Comparison of ENCODE assay signal across 24 cellular contexts in the genomic region with DNA sequence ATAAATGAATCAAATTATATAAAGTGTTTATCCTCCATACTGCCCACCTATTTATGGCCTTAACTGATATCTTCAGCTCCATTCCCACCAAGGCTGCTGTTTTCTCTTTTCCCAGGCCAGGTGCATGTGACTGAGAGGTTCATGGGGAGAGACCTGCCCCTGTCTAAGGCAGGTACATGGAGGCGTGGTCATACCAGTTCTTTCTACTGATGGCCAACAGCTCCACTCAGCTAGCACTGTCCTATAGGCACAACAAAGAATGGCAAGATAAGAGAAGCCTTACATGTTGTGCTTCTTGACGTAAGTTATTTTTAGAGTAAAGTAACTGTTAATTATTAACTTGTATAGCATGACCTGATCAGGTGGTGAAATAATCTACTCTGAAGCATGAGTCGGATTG. TPM values are rescaled to one million over a fixed set of nuclear protein-coding genes. Genes with fewer than 3 reads are reported as not detected.
DNase-seq lines count a peak whose midpoint lies in the region; ATAC-seq, FAIRE-seq and TF ChIP-seq lines count a peak whose summit lies in the region.
"Had no signal": no experiment of that assay in that cellular context is flagged by ENCODE, and none has a peak within 500 bp of the region (broad histone marks: within the 10 kb centered on the region; RNA-seq: fewer than 3 reads in every experiment).

No MANE protein-coding gene starts in this region.

- no peak overlapping the region for H3K4me3 ChIP-seq in HepG2 (replicated peaks in 1 of 3; ENCODE audit: insufficient read depth in 1 of 3, low read depth in 2 of 3, low read length in 3 of 3)
- H3K4me3 ChIP-seq in right lobe of liver = no peak overlapping the region
- no peak overlapping the region for H3K4me3 ChIP-seq in mucosa of descending colon
- H3K4me3 ChIP-seq: A549 had no signal

- FAIRE-seq in HepG2 (lab: Jason Lieb, UNC) = no peak
- FAIRE-seq: A549, GM12892, GM18507, H1, HTR-8/SVneo had no signal

- H3K9me3 ChIP-seq in HepG2 (ENCODE audit: low read length) (no peaks in the 10 kb centered on the region), right lobe of liver (no peaks in the 10 kb centered on the region), mucosa of descending colon (no peaks in the 10 kb centered on the region)
- H3K9me3 ChIP-seq: A549 had no signal

- no peaks in the 10 kb centered on the region for H4K20me1 ChIP-seq in HepG2 (ENCODE audit: insufficient read depth, low read length)

- H3K4me2 ChIP-seq in HepG2 (ENCODE audit: low read depth, low read length) = no peak overlapping the region
- H3K4me2 ChIP-seq: A549 had no signal

- H3K4me3 Mint-ChIP-seq in HFFc6 = no peak overlapping the region
- H3K4me3 Mint-ChIP-seq: CD4-positive, alpha-beta T cell; H9; IgD-negative memory B cell had no signal

- TF ChIP-seq EP300 in HepG2 (IDR thresholded peaks at IDR 0.05; ENCODE audit: low read depth in 2 of 2, low read length in 2 of 2) (no peak), HepG2 (CRISPR knock-in tag; IDR thresholded peaks at IDR 0.05; ENCODE audit: borderline replicate concordance) (no peak)

- H3K27ac ChIP-seq in HepG2 (ENCODE audit: extremely low read length, insufficient read depth, low read length) = no peak overlapping the region
- no peak overlapping the region for H3K27ac ChIP-seq in right lobe of liver
- H3K27ac ChIP-seq: 22Rv1, A549, C4-2B had no signal

- ATAC-seq in HepG2 (peak; percentile 38; the same call in 2 of the 3 replicates), right lobe of liver (no peak), mucosa of descending colon (peak; percentile 69)
- ATAC-seq: A549 had no signal

- H2AFZ ChIP-seq in HepG2 (ENCODE audit: low read length) = no peak overlapping the region

- H3K27me3 ChIP-seq in HepG2 (ENCODE audit: control insufficient read depth in 1 of 2, insufficient read depth in 2 of 2, low read length in 2 of 2) (no peaks in the 10 kb centered on the region), right lobe of liver (no peaks in the 10 kb centered on the region)

- TF ChIP-seq CTCF in HepG2 (CRISPR knock-in tag; IDR thresholded peaks at IDR 0.05) (no peak), right lobe of liver (IDR thresholded peaks at IDR 0.05) (no peak), mucosa of descending colon (IDR thresholded peaks at IDR 0.05) (no peak), HFFc6 (IDR thresholded peaks at IDR 0.05) (no peak)

- H3K27me3 Mint-ChIP-seq in HFFc6 (ENCODE audit: insufficient read depth) = no peaks in the 10 kb centered on the region
- H3K27me3 Mint-ChIP-seq: CD4-positive, alpha-beta T cell had no signal

- DNase-seq in HepG2 (ENCODE audit: low spot score) (peak; percentile 13), right lobe of liver (no peak), NCI-H526 treated with DMSO at 0.1 percent for 48 hours (lab: John Stamatoyannopoulos, UW) (peak; percentile 2), mucosa of descending colon (no peak), NCI-H1417 (lab: John Stamatoyannopoulos, UW) (no peak), NCI-H187 treated with DMSO at 0.1 percent for 48 hours (lab: John Stamatoyannopoulos, UW) (no peak), HFFc6 (no peak)
- DNase-seq: AML-193; Calu3; CD4-positive, alpha-beta T cell; GDM1; H9; Karpas-422; KBM-7 had no signal

- CTCF ChIA-PET in HepG2 (lab: Yijun Ruan, JAX; ENCODE audit: low intra/inter-chr PET ratio, low total read pairs) = no interaction called here

- no peak for TF ChIP-seq POLR2A in HepG2 (IDR thresholded peaks at IDR 0.05; ENCODE audit: insufficient read depth in 1 of 2, low read depth in 2 of 2, low read length in 2 of 2)
- TF ChIP-seq POLR2A in right lobe of liver (IDR thresholded peaks at IDR 0.05) = no peak

- BruUV-seq in HepG2 (replicated peaks; lab: Mats Ljungman, UMichigan) = no TSS peak

- in situ Hi-C loops in HepG2 (cut with HindIII; ENCODE audit: extremely low pct_ligation_motif_present, low pct_unique_long_range_greater_than_20kb) = no loop called here

- intact Hi-C loops in HepG2 (cut with micrococcal nuclease; ENCODE audit: unreplicated experiment) = no loop called here
- intact Hi-C loops in right lobe of liver (cut with DNase I) = no loop called here
- intact Hi-C loops in mucosa of descending colon (cut with DNase I, micrococcal nuclease) = no loop called here

- no peak overlapping the region for H3K9ac ChIP-seq in HepG2 (ENCODE audit: insufficient read depth, low read depth, low read length)

- H3K36me3 Mint-ChIP-seq in HFFc6 (ENCODE audit: low read depth) = no peaks in the 10 kb centered on the region
- H3K36me3 Mint-ChIP-seq: IgD-negative memory B cell had no signal

- H3K79me2 ChIP-seq in HepG2 (ENCODE audit: insufficient read depth, low read length) = no peaks in the 10 kb centered on the region

- TF ChIP-seq RAD21 in HepG2 (CRISPR knock-in tag; IDR thresholded peaks at IDR 0.05) = no peak

- WGBS in HepG2 (ENCODE audit: low lambda C conversion rate) = 7% methylated on average over 3 of the region's 3 CpGs
- WGBS in right lobe of liver (ENCODE audit: insufficient coverage, low coverage, low lambda C conversion rate, missing lambda C conversion rate) = 65% methylated on average over 3 of the region's 3 CpGs

- H3K27ac Mint-ChIP-seq in HFFc6 = no peak overlapping the region
- H3K27ac Mint-ChIP-seq: CD4-positive, alpha-beta T cell; H9; IgD-negative memory B cell had no signal

- peaks cover 41% of the 10 kb centered on the region for H3K9me3 Mint-ChIP-seq in HFFc6
- H3K9me3 Mint-ChIP-seq: CD4-positive, alpha-beta T cell; H9 had no signal

- no peaks in the 10 kb centered on the region for H3K4me1 Mint-ChIP-seq in HFFc6 (ENCODE audit: low read depth)

- no peaks in the 10 kb centered on the region for H3K4me1 ChIP-seq in HepG2 (ENCODE audit: insufficient read depth, low read length)
- H3K4me1 ChIP-seq in right lobe of liver = no peaks in the 10 kb centered on the region
- H3K4me1 ChIP-seq in mucosa of descending colon (ENCODE audit: low read depth) = no peaks in the 10 kb centered on the region
- H3K4me1 ChIP-seq: A549 had no signal

- H3K36me3 ChIP-seq in HepG2 (replicated peaks in 1 of 2; ENCODE audit: control insufficient read depth in 1 of 2, insufficient read depth in 2 of 2, low read length in 2 of 2) (no peaks in the 10 kb centered on the region), right lobe of liver (no peaks in the 10 kb centered on the region), mucosa of descending colon (ENCODE audit: low read depth) (no peaks in the 10 kb centered on the region)

- POLR2A ChIA-PET in HepG2 (lab: Yijun Ruan, JAX) = no interaction called here

RNA-seq across cellular contexts. Expression of gene AKAIN1, which starts 16.8 kb away (rescaled TPM):
- total RNA-seq in HepG2 (2016; rRNA removed; fragmentation: Illumina TruSeq; extraction: Trizol) (not detected in 2 replicates), right lobe of liver (under 1 TPM in 1 of 6 experiments, not detected in 5; 0.99 TPM), mucosa of descending colon (not detected)
- total RNA-seq in HepG2 (2016; cell fraction: cytosol; rRNA removed; fragmentation: Illumina TruSeq; extraction: Trizol; ENCODE audit: low read depth) = 1.1 TPM in 1 of 2 replicates, not detected in the other
- total RNA-seq in HepG2 (2016; cell fraction: insoluble cytoplasmic fraction; rRNA removed; fragmentation: Illumina TruSeq; extraction: Trizol) = not detected in 2 replicates
- 0.43 and 1.2 TPM in 2 replicates for total RNA-seq in HepG2 (2016; cell fraction: membrane; rRNA removed; fragmentation: Illumina TruSeq; extraction: Trizol)
- not detected in 2 replicates for total RNA-seq in HepG2 (2016; cell fraction: nucleus; rRNA removed; fragmentation: Illumina TruSeq; extraction: Trizol)
- not detected in 2 replicates for polyA plus RNA-seq in HepG2 (2011; rRNA removed)
- polyA plus RNA-seq in HepG2 (2011; cell fraction: cytosol; rRNA removed) = not detected in 2 replicates
- not detected in 2 replicates for polyA plus RNA-seq in HepG2 (2011; cell fraction: nucleus; rRNA removed)
- polyA plus RNA-seq in HepG2 (2012) = 0.36 TPM in 1 of 2 replicates, not detected in the other
- polyA plus RNA-seq in HepG2 (2016; cell fraction: cytosol; fragmentation: Illumina TruSeq; extraction: Trizol; ENCODE audit: low read depth) = 0.24 and 0.52 TPM in 2 replicates
- not detected in 2 replicates for polyA plus RNA-seq in HepG2 (2016; cell fraction: insoluble cytoplasmic fraction; fragmentation: Illumina TruSeq; extraction: Trizol; ENCODE audit: low read depth)
- polyA plus RNA-seq in HepG2 (2016; cell fraction: membrane; fragmentation: Illumina TruSeq; extraction: Trizol; ENCODE audit: low read depth) = 0.79 and 1.2 TPM in 2 replicates
- not detected in 2 replicates for polyA plus RNA-seq in HepG2 (2016; cell fraction: nucleus; fragmentation: Illumina TruSeq; extraction: Trizol; ENCODE audit: insufficient read depth, low read depth)
- not detected in 2 replicates for polyA minus RNA-seq in HepG2 (2011; rRNA and poly(A)+ RNA removed; ENCODE audit: low replicate concordance)
- not detected in 2 replicates for polyA minus RNA-seq in HepG2 (2011; cell fraction: cytosol; rRNA and poly(A)+ RNA removed)
- polyA minus RNA-seq in HepG2 (2011; cell fraction: nucleus; rRNA and poly(A)+ RNA removed) = not detected in 2 replicates
- total RNA-seq in HFFc6 (2021; fragmentation: NEBNext Ultra II Directional; extraction: Animal tissue kit (Norgen Biotek cat#: 25700)) = not detected
- total RNA-seq: Calu3; CD4-positive, alpha-beta T cell; Daoy; H1; H9 had no signal
- polyA plus RNA-seq: A549, BJ, H1, IgD-negative memory B cell had no signal

Comparison
In these comparisons a context has a peak if more than half of its experiments do, and no peak if none do; other contexts are left out.
1. ATAC-seq: peak in HepG2 (single experiment) and mucosa of descending colon (single experiment); none in right lobe of liver (0 of 4).
2. DNase-seq: peak in HepG2 (single experiment) and NCI-H526 treated with DMSO at 0.1 percent for 48 hours (single experiment); none in right lobe of liver (0 of 3), mucosa of descending colon (0 of 3), NCI-H1417 (0 of 3), NCI-H187 treated with DMSO at 0.1 percent for 48 hours (single experiment) and HFFc6 (single experiment).